In the genomic region with DNA sequence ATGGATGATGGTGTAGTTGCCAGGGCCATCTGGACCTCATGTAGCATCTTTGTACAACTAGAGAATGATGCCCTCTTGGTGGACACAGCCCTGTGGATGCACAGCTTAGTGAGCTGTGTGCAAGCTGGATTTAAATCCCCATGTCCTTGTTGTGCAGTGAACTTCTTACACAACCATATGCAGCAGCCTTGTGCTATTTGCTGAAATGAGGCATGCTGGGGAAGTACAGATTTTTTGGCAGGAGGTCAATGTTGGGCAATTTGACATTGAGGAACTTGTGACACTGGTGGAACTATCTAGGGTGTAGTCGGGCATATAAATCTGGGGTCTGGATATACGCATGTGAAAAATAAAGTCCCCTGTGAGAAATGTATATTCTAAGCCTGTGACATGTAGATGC, we compare ENCODE assay signal across 21 cellular contexts. TPM values are rescaled to one million over a fixed set of nuclear protein-coding genes. Genes with fewer than 3 reads are reported as not detected.
A peak's percentile ranks its signal among the peaks of the same experiment; 100 is the strongest.
DNase-seq lines count a peak whose midpoint lies in the region; ATAC-seq and TF ChIP-seq lines count a peak whose summit lies in the region.
"Had no signal": no experiment of that assay in that cellular context is flagged by ENCODE, and none has a peak within 500 bp of the region (broad histone marks: within the 10 kb centered on the region; RNA-seq: fewer than 3 reads in every experiment).

No MANE protein-coding gene starts in this region.

- H3K27ac ChIP-seq in HL-60 (replicated peaks) = no peak overlapping the region

- no peak for TF ChIP-seq CTCF in HL-60 (IDR thresholded peaks at IDR 0.05; ENCODE audit: insufficient read depth, low read length)

- DNase-seq in HL-60 (ENCODE audit: low read depth in 1 of 2, low spot score in 1 of 2) = peak; percentile 92 to 94
- DNase-seq in RPMI8226 = peak; percentile 23
- DNase-seq in fibroblast of peridontal ligament (ENCODE audit: extremely low read depth) = peak; percentile 10
- peak; percentile 35 for DNase-seq in mucosa of gallbladder (ENCODE audit: low spot score)
- DNase-seq in DMS53 treated with DMSO at 0.1 percent for 48 hours (lab: John Stamatoyannopoulos, UW; ENCODE audit: unreplicated experiment) = no peak
- no peak for DNase-seq in amniotic stem cell (lab: John Stamatoyannopoulos, UW)
- DNase-seq: activated B cell treated with CpG ODN at 0.5 μM for 24 hours; activated CD8-positive, alpha-beta memory T cell treated with anti-CD3 and anti-CD28 coated beads, Interleukin-2, amount 10 ng/mL, durations not matched to agents 7 days and 5 days; activated gamma-delta T cell; BE2C; HFFc6; left colon; NCI-H2081 treated with DMSO at 0.1 percent for 48 hours; NCI-H526 had no signal

- H3K27me3 ChIP-seq in HL-60 (ENCODE audit: insufficient read depth, poor library complexity, severe bottlenecking) = no peaks in the 10 kb centered on the region
- H3K27me3 ChIP-seq: BE2C had no signal

- H3K4me3 ChIP-seq in HL-60 (replicated peaks; ENCODE audit: insufficient read depth, low read length) = no peak overlapping the region

- no peak for ATAC-seq in esophagus mucosa
- ATAC-seq in HG02610 (IDR thresholded peaks at IDR 0.05; ENCODE audit: unreplicated experiment) = no peak
- ATAC-seq: activated CD8-positive, alpha-beta memory T cell treated with anti-CD3 and anti-CD28 coated beads, Interleukin-2, amount 10 ng/mL, durations not matched to agents 7 days and 5 days; left colon; natural killer cell treated with Interleukin-12 subunit alpha and Interleukin-12 subunit beta and Interleukin-15 and Interleukin-18, amount 100 ng/mL, for 72 hours; Panc1; T-cell had no signal

RNA-seq across cellular contexts. Expression of gene CDC5L, which starts 5.8 kb away (rescaled TPM):
- total RNA-seq in mucosa of gallbladder (18.8 TPM), esophagus mucosa (9.9 TPM)

RNA-seq across cellular contexts. Expression of gene SPATS1, which starts 39.3 kb away (rescaled TPM):
- total RNA-seq in mucosa of gallbladder (not detected), esophagus mucosa (not detected)
- total RNA-seq: activated B cell treated with CpG ODN at 0.5 μM for 24 hours; activated CD8-positive, alpha-beta memory T cell treated with anti-CD3 and anti-CD28 coated beads, Interleukin-2, amount 10 ng/mL, durations not matched to agents 7 days and 5 days; dermis microvascular lymphatic vessel endothelial cell; HFFc6; left colon; natural killer cell treated with Interleukin-12 subunit alpha and Interleukin-12 subunit beta and Interleukin-15 and Interleukin-18, amount 100 ng/mL, for 72 hours; subcutaneous adipose tissue; T-cell had no signal

Comparison
In these comparisons a context has a peak if more than half of its experiments do, and no peak if none do; other contexts are left out.
1. DNase-seq: peak in HL-60 (2 of 2), RPMI8226 (single experiment), fibroblast of peridontal ligament (single experiment) and mucosa of gallbladder (single experiment); none in DMS53 treated with DMSO at 0.1 percent for 48 hours (single experiment) and amniotic stem cell (single experiment).